Comparison of ENCODE assay signal across 1 cellular context in the genomic region with DNA sequence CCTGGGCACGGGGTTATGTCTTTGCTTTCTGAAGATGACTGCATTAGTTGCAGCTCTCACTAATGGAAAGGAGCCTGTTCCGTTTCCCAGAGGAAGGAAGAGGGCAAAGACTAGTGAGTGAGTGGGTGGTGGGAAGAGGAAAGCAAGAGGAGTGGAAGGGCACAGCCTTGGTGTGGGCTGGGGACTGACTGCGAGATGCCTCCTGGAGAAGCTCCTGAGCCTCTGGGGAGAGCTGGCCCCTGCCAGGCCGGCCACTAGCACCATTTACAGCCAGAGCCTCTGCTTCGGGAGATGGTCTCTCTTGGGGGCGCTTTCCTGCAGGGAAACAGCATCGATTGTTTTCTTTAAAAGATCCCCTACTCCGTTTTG.
TF ChIP-seq lines count a peak whose summit lies in the region.

No MANE protein-coding gene starts in this region.

TF ChIP-seq in HepG2, 621 proteins besides CTCF, POLR2A, EP300 and RAD21:
- TF ChIP-seq ZUFSP (CRISPR knock-in tag; IDR thresholded peaks at IDR 0.05; ENCODE audit: borderline replicate concordance), result no peak
- no peak for TF ChIP-seq KLF9 (CRISPR knock-in tag; IDR thresholded peaks at IDR 0.05; ENCODE audit: low read depth)
- TF ChIP-seq ZNF12 (CRISPR knock-in tag; IDR thresholded peaks at IDR 0.05), result no peak
- TF ChIP-seq, protein P1, sequence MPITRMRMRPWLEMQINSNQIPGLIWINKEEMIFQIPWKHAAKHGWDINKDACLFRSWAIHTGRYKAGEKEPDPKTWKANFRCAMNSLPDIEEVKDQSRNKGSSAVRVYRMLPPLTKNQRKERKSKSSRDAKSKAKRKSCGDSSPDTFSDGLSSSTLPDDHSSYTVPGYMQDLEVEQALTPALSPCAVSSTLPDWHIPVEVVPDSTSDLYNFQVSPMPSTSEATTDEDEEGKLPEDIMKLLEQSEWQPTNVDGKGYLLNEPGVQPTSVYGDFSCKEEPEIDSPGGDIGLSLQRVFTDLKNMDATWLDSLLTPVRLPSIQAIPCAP (CRISPR knock-in tag; IDR thresholded peaks at IDR 0.05; ENCODE audit: low read depth), result no peak
- no peak for TF ChIP-seq HNRNPH1 (optimal IDR thresholded peaks at IDR 0.05; ENCODE audit: low read depth, low read length)
- no peak for TF ChIP-seq KDM5B (CRISPR knock-in tag; IDR thresholded peaks at IDR 0.05; ENCODE audit: borderline replicate concordance)
- TF ChIP-seq ZFP36 (IDR thresholded peaks at IDR 0.05; ENCODE audit: borderline replicate concordance, low read depth, low read length, partially characterized antibody), result no peak
- TF ChIP-seq HDAC2 (CRISPR knock-in tag; IDR thresholded peaks at IDR 0.05), result no peak
TF ChIP-seq in HepG2: peak in this region for 0.
